In genomic region chr17:8294814-8295316, GRCh38 we compare ENCODE assay signal across 8 cellular contexts. TPM values are rescaled to one million over a fixed set of nuclear protein-coding genes. Genes with fewer than 3 reads are reported as not detected.
DNase-seq lines count a peak whose midpoint lies in the region; ATAC-seq and TF ChIP-seq lines count a peak whose summit lies in the region.

No MANE protein-coding gene starts in this region.

- no peaks in the 10 kb centered on the region for H3K9me3 ChIP-seq in testis

- peak overlapping the region; percentile 81 to 84 for H3K4me3 ChIP-seq in testis

- WGBS in testis, 2 donors: 3 to 4% methylated on average over 15 of the region's 15 CpGs

- H3K27me3 Mint-ChIP-seq in T-helper 1 cell treated with Interleukin-12 subunit alpha and Interleukin-12 subunit beta and Interleukin-4 antibody, amounts not matched to agents 30 μg/mL and 1 μg/mL, for 36 hours (ENCODE audit: low read depth): no peaks in the 10 kb centered on the region
- peaks cover 5% of the 10 kb centered on the region for H3K27me3 Mint-ChIP-seq in brain

- peaks cover 27% of the 10 kb centered on the region for H3K4me1 Mint-ChIP-seq in T-helper 1 cell treated with Interleukin-12 subunit alpha and Interleukin-12 subunit beta and Interleukin-4 antibody, amounts not matched to agents 30 μg/mL and 1 μg/mL, for 36 hours (ENCODE audit: low read depth)
- peaks cover 23% of the 10 kb centered on the region for H3K4me1 Mint-ChIP-seq in brain

- DNase-seq in T-helper 1 cell: no peak
- DNase-seq in left lobe of liver (ENCODE audit: low spot score): no peak
- DNase-seq in testis: no peak

- ATAC-seq in left lobe of liver: peak; percentile 11
- ATAC-seq in GM18861 (IDR thresholded peaks at IDR 0.05; ENCODE audit: unreplicated experiment): no peak
- ATAC-seq in GM19463 (IDR thresholded peaks at IDR 0.05; ENCODE audit: unreplicated experiment): no peak
- ATAC-seq in GM19324 (IDR thresholded peaks at IDR 0.05; ENCODE audit: low FRiP score, unreplicated experiment): no peak

- no peak for TF ChIP-seq POLR2A in testis (IDR thresholded peaks at IDR 0.05)

- H3K4me3 Mint-ChIP-seq in T-helper 1 cell treated with Interleukin-12 subunit alpha and Interleukin-12 subunit beta and Interleukin-4 antibody, amounts not matched to agents 30 μg/mL and 1 μg/mL, for 36 hours: peak overlapping the region; percentile 90
- peak overlapping the region; percentile 87 to 94 (median 88) for H3K4me3 Mint-ChIP-seq in brain

- H3K27ac ChIP-seq in testis: peak overlapping the region; percentile 81 to 93

- H3K36me3 ChIP-seq in testis (ENCODE audit: low read depth, missing control alignments): no peaks in the 10 kb centered on the region

- H3K9me3 Mint-ChIP-seq in T-helper 1 cell treated with Interleukin-12 subunit alpha and Interleukin-12 subunit beta and Interleukin-4 antibody, amounts not matched to agents 30 μg/mL and 1 μg/mL, for 36 hours: no peaks in the 10 kb centered on the region
- H3K9me3 Mint-ChIP-seq in brain: no peaks in the 10 kb centered on the region

- no peaks in the 10 kb centered on the region for H3K4me1 ChIP-seq in testis

- no peaks in the 10 kb centered on the region for H3K27me3 ChIP-seq in testis

- intact Hi-C loops in testis (cut with DNase I; ENCODE audit: low total_unique reads): no loop called here

- H3K27ac Mint-ChIP-seq in T-helper 1 cell treated with Interleukin-12 subunit alpha and Interleukin-12 subunit beta and Interleukin-4 antibody, amounts not matched to agents 30 μg/mL and 1 μg/mL, for 36 hours: peak overlapping the region; percentile 93
- peak overlapping the region; percentile 89 to 93 (median 91) for H3K27ac Mint-ChIP-seq in brain

- TF ChIP-seq CTCF in brain (conservative IDR thresholded peaks at IDR 0.05): no peak
- TF ChIP-seq CTCF in testis (IDR thresholded peaks at IDR 0.05): no peak

- peaks cover 8% of the 10 kb centered on the region for H3K36me3 Mint-ChIP-seq in T-helper 1 cell treated with Interleukin-12 subunit alpha and Interleukin-12 subunit beta and Interleukin-4 antibody, amounts not matched to agents 30 μg/mL and 1 μg/mL, for 36 hours (ENCODE audit: low read depth)
- H3K36me3 Mint-ChIP-seq in brain: no peaks in the 10 kb centered on the region

RNA-seq across cellular contexts. Expression of gene SLC25A35, which starts 0.3 kb away (rescaled TPM):
- polyA plus RNA-seq in brain (ENCODE audit: insufficient read depth, low read depth, low replicate concordance) (5.3 TPM), testis (ENCODE audit: insufficient read depth, low read depth, low replicate concordance) (29.9 TPM)
- total RNA-seq in left lobe of liver (2.3 TPM), testis (10 to 100 TPM; 13.1 to 28.2 TPM)

RNA-seq across cellular contexts. Expression of gene RANGRF, which starts 6.4 kb away (rescaled TPM):
- polyA plus RNA-seq in brain (ENCODE audit: insufficient read depth, low read depth, low replicate concordance): 36.5 TPM
- 6.6 TPM for total RNA-seq in left lobe of liver
- 10 to 100 TPM; 37.5 to 43.0 TPM for total RNA-seq in testis
- 163 TPM for polyA plus RNA-seq in testis (ENCODE audit: insufficient read depth, low read depth, low replicate concordance)

RNA-seq across cellular contexts. Expression of gene ARHGEF15, which starts 15.2 kb away (rescaled TPM):
- 1.7 TPM for polyA plus RNA-seq in brain (ENCODE audit: insufficient read depth, low read depth, low replicate concordance)
- total RNA-seq in left lobe of liver: 1.9 TPM
- 10 to 100 TPM in 1 of 2 donors, 1 to 10 TPM in 1; 4.5 to 13.4 TPM for total RNA-seq in testis
- polyA plus RNA-seq in testis (ENCODE audit: insufficient read depth, low read depth, low replicate concordance): 4.2 TPM

RNA-seq across cellular contexts. Expression of gene ODF4, which starts 44.8 kb away (rescaled TPM):
- polyA plus RNA-seq in brain (ENCODE audit: insufficient read depth, low read depth, low replicate concordance): not detected
- not detected for total RNA-seq in left lobe of liver
- total RNA-seq in testis: 1 to 10 TPM; 5.3 to 7.7 TPM
- polyA plus RNA-seq in testis (ENCODE audit: insufficient read depth, low read depth, low replicate concordance): 34.0 TPM

RNA-seq across cellular contexts. Expression of gene PFAS, which starts 45.8 kb away (rescaled TPM):
- polyA plus RNA-seq in brain (ENCODE audit: insufficient read depth, low read depth, low replicate concordance) (20.4 TPM), testis (ENCODE audit: insufficient read depth, low read depth, low replicate concordance) (17.6 TPM)
- total RNA-seq in left lobe of liver (18.9 TPM), testis (10 to 100 TPM; 33.3 to 40.5 TPM)
